ENCODE assay signal across 1 cellular context in genomic region chr2:20178404-20179178, GRCh38.
TF ChIP-seq lines count a peak whose summit lies in the region.

No MANE protein-coding gene starts in this region.

TF ChIP-seq in HepG2, 621 proteins besides CTCF, POLR2A, EP300 and RAD21 (continues in another document):
- TF ChIP-seq ZNF382 (CRISPR knock-in tag; IDR thresholded peaks at IDR 0.05; ENCODE audit: borderline replicate concordance) (no peak), ZKSCAN1 (IDR thresholded peaks at IDR 0.05; ENCODE audit: low read length) (no peak), ZNF574 (CRISPR knock-in tag; IDR thresholded peaks at IDR 0.05) (0 out of 2 replicates have a peak, but pooled peaks have one; percentile 14), TBP (CRISPR knock-in tag; IDR thresholded peaks at IDR 0.05) (no peak), FOXC1 (CRISPR knock-in tag; IDR thresholded peaks at IDR 0.05; ENCODE audit: borderline replicate concordance) (no peak), SSRP1 (CRISPR knock-in tag; IDR thresholded peaks at IDR 0.05) (no peak), HMGXB3 (CRISPR knock-in tag; IDR thresholded peaks at IDR 0.05; ENCODE audit: borderline replicate concordance) (no peak), EED (CRISPR knock-in tag; IDR thresholded peaks at IDR 0.05) (no peak), ZNF343 (CRISPR knock-in tag; IDR thresholded peaks at IDR 0.05) (no peak), ZNF572 (CRISPR knock-in tag; IDR thresholded peaks at IDR 0.05) (0 out of 2 replicates have a peak, but pooled peaks have one; percentile 15), ZBTB38 (CRISPR knock-in tag; IDR thresholded peaks at IDR 0.05) (no peak), ZNF484 (CRISPR knock-in tag; IDR thresholded peaks at IDR 0.05; ENCODE audit: borderline replicate concordance, low read depth) (no peak), ZBED4 (CRISPR knock-in tag; IDR thresholded peaks at IDR 0.05; ENCODE audit: borderline replicate concordance) (no peak), IKZF5 (CRISPR knock-in tag; IDR thresholded peaks at IDR 0.05) (peak; percentile 30; the same call in 1 of the 2 replicates), ZNF10 (CRISPR knock-in tag; IDR thresholded peaks at IDR 0.05; ENCODE audit: borderline replicate concordance, low read depth) (no peak), CCDC6 (CRISPR knock-in tag; IDR thresholded peaks at IDR 0.05) (no peak), ZNF670 (CRISPR knock-in tag; IDR thresholded peaks at IDR 0.05; ENCODE audit: borderline replicate concordance) (no peak), ZNF703 (CRISPR knock-in tag; IDR thresholded peaks at IDR 0.05; ENCODE audit: borderline replicate concordance) (no peak), E2F1 (CRISPR knock-in tag; IDR thresholded peaks at IDR 0.05) (no peak), ZNF772 (CRISPR knock-in tag; IDR thresholded peaks at IDR 0.05) (no peak), BORCS8-MEF2B (CRISPR knock-in tag; IDR thresholded peaks at IDR 0.05) (no peak), PAXIP1 (CRISPR knock-in tag; conservative IDR thresholded peaks at IDR 0.05) (no peak), MYPOP (CRISPR knock-in tag; IDR thresholded peaks at IDR 0.05) (no peak), ZBTB1 (CRISPR knock-in tag; IDR thresholded peaks at IDR 0.05; ENCODE audit: borderline replicate concordance) (no peak), SP2 (CRISPR knock-in tag; IDR thresholded peaks at IDR 0.05) (0 out of 2 replicates have a peak, but pooled peaks have one; percentile 12), TBX3 (IDR thresholded peaks at IDR 0.05; ENCODE audit: borderline replicate concordance) (no peak), TBX2 (CRISPR knock-in tag; IDR thresholded peaks at IDR 0.05; ENCODE audit: borderline replicate concordance) (no peak), ZNF570 (CRISPR knock-in tag; IDR thresholded peaks at IDR 0.05; ENCODE audit: borderline replicate concordance) (no peak), ATF7-NPFF (CRISPR knock-in tag; IDR thresholded peaks at IDR 0.05; ENCODE audit: low read depth) (no peak), ZNF350 (CRISPR knock-in tag; IDR thresholded peaks at IDR 0.05; ENCODE audit: borderline replicate concordance, low read depth) (no peak), ZBTB8A (CRISPR knock-in tag; IDR thresholded peaks at IDR 0.05; ENCODE audit: borderline replicate concordance, low read depth) (no peak), EEA1 (CRISPR knock-in tag; IDR thresholded peaks at IDR 0.05; ENCODE audit: borderline replicate concordance) (no peak), ATF1 (CRISPR knock-in tag; IDR thresholded peaks at IDR 0.05) (no peak), IKZF1 (IDR thresholded peaks at IDR 0.05) (no peak), RXRB (CRISPR knock-in tag; IDR thresholded peaks at IDR 0.05; ENCODE audit: borderline replicate concordance) (no peak; the same call in 1 of the 2 replicates), ZNF33A (CRISPR knock-in tag; IDR thresholded peaks at IDR 0.05; ENCODE audit: borderline replicate concordance) (no peak), SKIL (CRISPR knock-in tag; IDR thresholded peaks at IDR 0.05; ENCODE audit: borderline replicate concordance) (0 out of 2 replicates have a peak, but pooled peaks have one; percentile 26), MEIS1 (CRISPR knock-in tag; IDR thresholded peaks at IDR 0.05; ENCODE audit: borderline replicate concordance) (no peak), ZNF280B (CRISPR knock-in tag; IDR thresholded peaks at IDR 0.05; ENCODE audit: borderline replicate concordance) (peak; percentile 56)
